12 cellular contexts compared by ENCODE assay signal in the genomic region with DNA sequence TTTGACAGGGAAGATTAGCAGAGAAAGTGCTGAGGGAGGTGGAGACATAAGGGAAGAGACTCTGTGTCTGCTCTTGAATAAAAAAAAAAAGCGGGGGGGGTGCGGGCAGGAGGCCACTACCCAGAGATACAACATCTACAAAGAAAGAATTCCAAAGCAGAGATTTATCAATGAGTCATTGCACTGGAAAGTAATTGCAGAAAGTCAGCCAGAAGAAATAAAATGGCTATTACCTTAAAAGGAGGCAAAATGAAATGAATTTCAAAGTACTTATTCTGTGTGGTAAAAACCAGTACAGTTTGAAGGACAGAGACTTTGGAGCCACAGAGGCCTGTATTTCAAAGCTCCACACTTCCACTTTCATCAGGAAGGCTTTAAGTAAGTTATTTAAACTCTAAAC.
A peak's percentile ranks its signal among the peaks of the same experiment; 100 is the strongest.
DNase-seq lines count a peak whose midpoint lies in the region; ATAC-seq and TF ChIP-seq lines count a peak whose summit lies in the region.
"Had no signal": no experiment of that assay in that cellular context is flagged by ENCODE, and none has a peak within 500 bp of the region (broad histone marks: within the 10 kb centered on the region; RNA-seq: fewer than 3 reads in every experiment).

No MANE protein-coding gene starts in this region.

- H3K4me3 ChIP-seq in left ventricle myocardium inferior (no peak overlapping the region), body of pancreas (no peak overlapping the region), aorta (ENCODE audit: low read length in 2 of 2) (no peak overlapping the region)

- TF ChIP-seq POLR2A in body of pancreas (IDR thresholded peaks at IDR 0.05): no peak

- H3K27ac ChIP-seq in left ventricle myocardium inferior (replicated peaks) (no peak overlapping the region), body of pancreas (no peak overlapping the region), aorta (ENCODE audit: low read depth in 1 of 2, low read length in 2 of 2) (peak overlapping the region in 1 of 2 donors; percentile 98)
- H3K27ac ChIP-seq: epithelial cell of prostate had no signal

- H3K9me3 ChIP-seq in left ventricle myocardium inferior (replicated peaks) (no peaks in the 10 kb centered on the region), body of pancreas (no peaks in the 10 kb centered on the region), aorta (ENCODE audit: control insufficient read depth, low read length) (no peaks in the 10 kb centered on the region)

- ATAC-seq in Right ventricle myocardium inferior (peak; percentile 52), body of pancreas (peak; percentile 55), aorta (ENCODE audit: low FRiP score) (peak; percentile 58)
- ATAC-seq: left colon had no signal

- DNase-seq in Right ventricle myocardium inferior (ENCODE audit: missing footprints) (no peak), left ventricle myocardium inferior (no peak), body of pancreas (no peak), kidney glomerular epithelial cell (lab: John Stamatoyannopoulos, UW) (peak; percentile 56), aorta (no peak), DMS53 (lab: John Stamatoyannopoulos, UW) (no peak), HT-29 (ENCODE audit: low spot score) (no peak), activated T-cell treated with anti-CD3 and anti-CD28 coated beads for 4 hours (no peak)
- DNase-seq: left colon, NCI-H2081 treated with DMSO at 0.1 percent for 48 hours, SHP77 treated with DMSO at 0.1 percent for 48 hours had no signal

- H3K4me1 ChIP-seq in left ventricle myocardium inferior (no peaks in the 10 kb centered on the region), body of pancreas (peaks cover 5% of the 10 kb centered on the region), aorta (ENCODE audit: control insufficient read depth in 1 of 2, insufficient read depth in 2 of 2, low read length in 2 of 2) (peaks cover 0 to 3% of the 10 kb centered on the region in 2 donors)

- TF ChIP-seq CTCF in left ventricle myocardium inferior (IDR thresholded peaks at IDR 0.05; ENCODE audit: borderline replicate concordance) (no peak), body of pancreas (IDR thresholded peaks at IDR 0.05) (no peak)

- H3K27me3 ChIP-seq in left ventricle myocardium inferior (ENCODE audit: low read depth): no peaks in the 10 kb centered on the region
- no peaks in the 10 kb centered on the region for H3K27me3 ChIP-seq in body of pancreas
- no peaks in the 10 kb centered on the region for H3K27me3 ChIP-seq in aorta (ENCODE audit: control insufficient read depth in 1 of 2, insufficient read depth in 2 of 2, low read length in 1 of 2)

- H3K36me3 ChIP-seq in left ventricle myocardium inferior (no peaks in the 10 kb centered on the region), body of pancreas (replicated peaks in 1 of 2; ENCODE audit: insufficient read depth in 1 of 2, low read depth in 2 of 2) (no peaks in the 10 kb centered on the region), aorta (ENCODE audit: control insufficient read depth in 1 of 2, insufficient read depth in 2 of 2, low read length in 1 of 2) (no peaks in the 10 kb centered on the region)

- WGBS in body of pancreas, 2 donors: 70 to 73% methylated on average over 2 of the region's 2 CpGs
- WGBS in aorta, 2 donors: 3 to 13% methylated on average over 2 of the region's 2 CpGs

- intact Hi-C loops in Right ventricle myocardium inferior (cut with DNase I): no loop called here
- intact Hi-C loops in left ventricle myocardium inferior (cut with micrococcal nuclease): no loop called here
- intact Hi-C loops in body of pancreas (cut with DNase I): no loop called here
- intact Hi-C loops in aorta (cut with DNase I): loop anchor here (2.0 to 10.0 kb wide), 4 partner anchors 30 to 270 kb away; partner anchors contain the start of gene PRKD1 (in 1 of the 2)

Comparison
In these comparisons a context has a peak if more than half of its experiments do, and no peak if none do; other contexts are left out.
1. intact Hi-C loops: an anchor here in aorta (2.0 to 10.0 kb wide); none called in Right ventricle myocardium inferior, left ventricle myocardium inferior and body of pancreas.